In genomic region chr16:19086322-19087199, GRCh38 we compare ENCODE assay signal across 2 cellular contexts.
TF ChIP-seq lines count a peak whose summit lies in the region.

No MANE protein-coding gene starts in this region.

TF ChIP-seq in A549, 52 proteins besides CTCF, POLR2A, EP300 and RAD21 (continued from another document):
- TF ChIP-seq REST (IDR thresholded peaks at IDR 0.05) = peak; percentile 77
- no peak for TF ChIP-seq EHF (CRISPR knock-in tag; IDR thresholded peaks at IDR 0.05)
- TF ChIP-seq NR3C1 (IDR thresholded peaks at IDR 0.05) = no peak
- no peak for TF ChIP-seq HOXA7 (CRISPR knock-in tag; IDR thresholded peaks at IDR 0.05)
- no peak for TF ChIP-seq ZFP36 (IDR thresholded peaks at IDR 0.05; ENCODE audit: borderline replicate concordance, partially characterized antibody)
- TF ChIP-seq FOSB (CRISPR knock-in tag; IDR thresholded peaks at IDR 0.05) = no peak
- TF ChIP-seq CBX8 (IDR thresholded peaks at IDR 0.05) = no peak
- TF ChIP-seq MAX (IDR thresholded peaks at IDR 0.05) = peak; percentile 92
- peak; percentile 88 for TF ChIP-seq CHD2 (IDR thresholded peaks at IDR 0.05; ENCODE audit: low read length, partially characterized antibody)
- TF ChIP-seq TFCP2L1 (CRISPR knock-in tag; IDR thresholded peaks at IDR 0.05) = no peak
- TF ChIP-seq JUN (IDR thresholded peaks at IDR 0.05) = peak; percentile 38 to 76; a peak in 3 of 5 replicates
- TF ChIP-seq MAFK (IDR thresholded peaks at IDR 0.05; ENCODE audit: partially characterized antibody) = no peak
- TF ChIP-seq RFX5 (IDR thresholded peaks at IDR 0.05) = no peak
- peak; percentile 60 for TF ChIP-seq E2F6 (IDR thresholded peaks at IDR 0.05; ENCODE audit: borderline replicate concordance, low read depth)
- no peak for TF ChIP-seq ZC3H11A (IDR thresholded peaks at IDR 0.05)
- TF ChIP-seq FOXS1 (CRISPR knock-in tag; IDR thresholded peaks at IDR 0.05) = peak; percentile 52; the same call in 1 of the 2 replicates
- TF ChIP-seq KDM1A (IDR thresholded peaks at IDR 0.05; ENCODE audit: low read depth) = no peak
- peak; percentile 51; the same call in 1 of the 3 replicates for TF ChIP-seq BCL3 (IDR thresholded peaks at IDR 0.05)
- no peak for TF ChIP-seq HEYL (CRISPR knock-in tag; IDR thresholded peaks at IDR 0.05)
- TF ChIP-seq BHLHE40 (IDR thresholded peaks at IDR 0.05; ENCODE audit: low read depth, low read length) = no peak
- no peak for TF ChIP-seq POLR2AphosphoS2 (conservative IDR thresholded peaks at IDR 0.05; ENCODE audit: low read length)
- TF ChIP-seq FOSL2 (IDR thresholded peaks at IDR 0.05) = no peak
- 0 out of 2 replicates have a peak, but pooled peaks have one; percentile 14 for TF ChIP-seq FOSL2 (CRISPR knock-in tag; IDR thresholded peaks at IDR 0.05)
- peak; percentile 90 for TF ChIP-seq USF2 (IDR thresholded peaks at IDR 0.05)
- TF ChIP-seq TP53 (CRISPR knock-in tag; IDR thresholded peaks at IDR 0.05) = no peak
- peak; percentile 56 to 86; a peak in 3 of 4 replicates for TF ChIP-seq CEBPB (IDR thresholded peaks at IDR 0.05)
- TF ChIP-seq NPAS2 (CRISPR knock-in tag; IDR thresholded peaks at IDR 0.05; ENCODE audit: borderline replicate concordance) = no peak

TF ChIP-seq in liver, 16 proteins besides CTCF, POLR2A, EP300 and RAD21 (continued from another document):
- TF ChIP-seq ZBTB33 (IDR thresholded peaks at IDR 0.05) = peak; percentile 91
- no peak for TF ChIP-seq NR2F2 (IDR thresholded peaks at IDR 0.05)
- TF ChIP-seq JUND (IDR thresholded peaks at IDR 0.05) = no peak
- peak; percentile 45 to 57 for TF ChIP-seq RXRA (IDR thresholded peaks at IDR 0.05)
- no peak for TF ChIP-seq FOXA1 (IDR thresholded peaks at IDR 0.05)
- TF ChIP-seq TAF1 (conservative IDR thresholded peaks at IDR 0.05) = no peak
